In genomic region chr3:33403756-33404155, GRCh38 we compare ENCODE assay signal across 21 cellular contexts.
"Had no signal": no experiment of that assay in that cellular context is flagged by ENCODE, and none has a peak within 500 bp of the region (broad histone marks: within the 10 kb centered on the region; RNA-seq: fewer than 3 reads in every experiment).

No MANE protein-coding gene starts in this region.

- DNase-seq: activated CD4-positive, alpha-beta T cell treated with anti-CD3 and anti-CD28 coated beads for 1 hour; activated CD4-positive, alpha-beta T cell treated with anti-CD3 and anti-CD28 coated beads, Interleukin-2, amount 50 U/mL, for 1 hour; activated T-cell treated with anti-CD3 and anti-CD28 coated beads, Interleukin-2, amount 50 U/mL, for 1 hour; cerebellar nuclear complex; endodermal cell; esophagus squamous epithelium; gastrocnemius medialis; hippocampal formation; left ventricle myocardium superior; mammary epithelial cell; midbrain; pancreas; psoas muscle; stimulated activated CD4-positive, alpha-beta T cell treated with anti-CD3 and anti-CD28 coated beads, Interleukin-12 subunit alpha, Interleukin-12 subunit beta, amount 100 ng/mL, for 4 hours; testis; WERI-Rb-1 had no signal

- ATAC-seq: activated naive CD4-positive, alpha-beta T cell treated with anti-CD3 and anti-CD28 coated beads, Interleukin-2, amount 50 U/mL, for 72 hours; activated T-helper 17 cell treated with anti-CD3 and anti-CD28 coated beads, Interleukin-2, amount 50 U/mL, for 72 hours; gastrocnemius medialis; left ventricle myocardium superior; natural killer cell treated with Interleukin-12 subunit alpha and Interleukin-12 subunit beta and Interleukin-15 and Interleukin-18, amount 100 ng/mL, for 72 hours; pancreas had no signal

- H3K4me3 ChIP-seq: coronary artery, esophagus squamous epithelium, gastrocnemius medialis, pancreas, psoas muscle, right atrium auricular region, testis had no signal

- H3K27me3 ChIP-seq: esophagus squamous epithelium, gastrocnemius medialis, pancreas, right atrium auricular region, testis had no signal

- H3K9me3 ChIP-seq: esophagus squamous epithelium, gastrocnemius medialis, pancreas, psoas muscle, right atrium auricular region, testis had no signal
